Comparison of ENCODE assay signal across 8 cellular contexts in the genomic region with DNA sequence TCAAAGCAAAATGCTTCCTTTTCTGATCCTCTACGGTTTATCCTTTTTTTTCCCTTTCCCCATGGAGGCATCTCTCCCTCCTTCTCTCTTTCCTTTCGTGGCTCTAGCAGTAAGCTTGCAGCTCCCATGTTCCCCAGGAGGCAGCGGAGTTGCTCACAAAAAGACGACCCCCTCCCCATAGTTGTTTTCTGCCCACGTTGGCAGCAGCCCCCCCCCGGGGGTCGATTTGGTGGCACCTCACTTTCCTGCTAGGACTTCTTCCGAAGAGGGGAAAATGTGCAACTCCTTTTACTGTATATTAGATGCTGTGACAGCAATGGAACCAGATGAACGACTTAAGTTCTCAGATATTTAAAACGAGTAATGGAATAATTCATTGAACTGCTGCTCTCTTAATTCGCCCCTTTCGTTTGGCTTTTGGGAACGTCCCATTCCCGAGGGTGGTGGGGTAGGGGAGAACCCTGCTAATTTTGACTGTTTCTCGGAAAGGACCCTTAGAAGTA. TPM values are rescaled to one million over a fixed set of nuclear protein-coding genes. Genes with fewer than 3 reads are reported as not detected.
DNase-seq lines count a peak whose midpoint lies in the region; ATAC-seq, FAIRE-seq and TF ChIP-seq lines count a peak whose summit lies in the region.

No MANE protein-coding gene starts in this region.

- peak overlapping the region; percentile 97 to 99 for H3K27ac ChIP-seq in right atrium auricular region
- peak overlapping the region; percentile 99 for H3K27ac ChIP-seq in rectal smooth muscle tissue (ENCODE audit: low read depth, low read length)

- peaks cover 3% of the 10 kb centered on the region for H3K9me3 Mint-ChIP-seq in activated naive CD8-positive, alpha-beta T cell treated with anti-CD3 and anti-CD28 coated beads, Interleukin-2, amount 50 U/mL, for 24 hours

- FAIRE-seq in GM12891 (lab: Jason Lieb, UNC), result no peak

- peak overlapping the region; percentile 12 for H3K9ac ChIP-seq in rectal smooth muscle tissue (ENCODE audit: low read length)

- H3K27ac Mint-ChIP-seq in activated naive CD8-positive, alpha-beta T cell treated with anti-CD3 and anti-CD28 coated beads, Interleukin-2, amount 50 U/mL, for 24 hours, result peak overlapping the region; percentile 87

- peak; percentile 8 for ATAC-seq in GM21447 (IDR thresholded peaks at IDR 0.05; ENCODE audit: unreplicated experiment)
- ATAC-seq in activated naive CD8-positive, alpha-beta T cell treated with anti-CD3 and anti-CD28 coated beads, Interleukin-2, amount 50 U/mL, for 24 hours, result no peak

- DNase-seq in COR-L47 (lab: John Stamatoyannopoulos, UW), result peak; percentile 6
- DNase-seq in NB4 (ENCODE audit: low read depth), result no peak
- peak; percentile 13 for DNase-seq in activated naive CD8-positive, alpha-beta T cell treated with anti-CD3 and anti-CD28 coated beads, Interleukin-2, amount 50 U/mL, for 24 hours
- no peak for DNase-seq in right atrium auricular region (ENCODE audit: low spot score)
- no peak for DNase-seq in NCI-H226
- DNase-seq in GM12891 (ENCODE audit: insufficient read length, low spot score), result no peak

- H3K4me1 ChIP-seq in right atrium auricular region, result peaks cover 0 to 38% of the 10 kb centered on the region in 2 donors
- peaks cover 4% of the 10 kb centered on the region for H3K4me1 ChIP-seq in rectal smooth muscle tissue (ENCODE audit: control insufficient read depth, insufficient read depth, low read length)

- H3K4me3 Mint-ChIP-seq in activated naive CD8-positive, alpha-beta T cell treated with anti-CD3 and anti-CD28 coated beads, Interleukin-2, amount 50 U/mL, for 24 hours, result peak overlapping the region; percentile 90

- TF ChIP-seq CTCF in NB4 (IDR thresholded peaks at IDR 0.05; ENCODE audit: low read depth, low read length) (no peak), right atrium auricular region (IDR thresholded peaks at IDR 0.05) (no peak)

- H3K36me3 Mint-ChIP-seq in activated naive CD8-positive, alpha-beta T cell treated with anti-CD3 and anti-CD28 coated beads, Interleukin-2, amount 50 U/mL, for 24 hours (ENCODE audit: low read depth), result peaks cover 11% of the 10 kb centered on the region

- H3K27me3 Mint-ChIP-seq in activated naive CD8-positive, alpha-beta T cell treated with anti-CD3 and anti-CD28 coated beads, Interleukin-2, amount 50 U/mL, for 24 hours, result peaks cover 9% of the 10 kb centered on the region

- H3K4me3 ChIP-seq in NB4 (ENCODE audit: low read depth, low read length), result peak overlapping the region; percentile 88
- H3K4me3 ChIP-seq in right atrium auricular region, result peak overlapping the region; percentile 71 to 90
- H3K4me3 ChIP-seq in rectal smooth muscle tissue (ENCODE audit: low read length), result peak overlapping the region; percentile 84

- H3K27me3 ChIP-seq in right atrium auricular region (no peaks in the 10 kb centered on the region), rectal smooth muscle tissue (ENCODE audit: control insufficient read depth, insufficient read depth, low read length) (no peaks in the 10 kb centered on the region)

- peaks cover 48% of the 10 kb centered on the region for H3K4me1 Mint-ChIP-seq in activated naive CD8-positive, alpha-beta T cell treated with anti-CD3 and anti-CD28 coated beads, Interleukin-2, amount 50 U/mL, for 24 hours

- no peak for TF ChIP-seq POLR2A in NB4 (IDR thresholded peaks at IDR 0.05; ENCODE audit: extremely low read depth, insufficient read length)
- TF ChIP-seq POLR2A in GM12891 (IDR thresholded peaks at IDR 0.05; ENCODE audit: low read depth, low read length), result no peak

- H3K36me3 ChIP-seq in right atrium auricular region (no peaks in the 10 kb centered on the region), rectal smooth muscle tissue (ENCODE audit: control insufficient read depth, insufficient read depth, low read length) (no peaks in the 10 kb centered on the region)

- no peaks in the 10 kb centered on the region for H3K9me3 ChIP-seq in right atrium auricular region

TF ChIP-seq in GM12891, 5 proteins besides CTCF, POLR2A, EP300 and RAD21:
- no peak for TF ChIP-seq TAF1 (IDR thresholded peaks at IDR 0.05; ENCODE audit: low read depth, low read length)
- TF ChIP-seq SPI1 (IDR thresholded peaks at IDR 0.05; ENCODE audit: low read depth, low read length), result no peak
- TF ChIP-seq POLR2AphosphoS5 (IDR thresholded peaks at IDR 0.05; ENCODE audit: low read depth, low read length), result no peak
- TF ChIP-seq PAX5 (IDR thresholded peaks at IDR 0.05; ENCODE audit: insufficient read depth, low read length, severe bottlenecking), result no peak
- TF ChIP-seq POU2F2 (IDR thresholded peaks at IDR 0.05; ENCODE audit: low read depth, low read length), result no peak

RNA-seq across cellular contexts. Expression of a gene that starts 0.8 kb away (rescaled TPM):
- 100 to 1,000 TPM; 127 to 148 TPM for total RNA-seq in right atrium auricular region
- 72.0 TPM for polyA plus RNA-seq in GM12891 (2012; ENCODE audit: low read depth, missing spikeins)

Comparison
In these comparisons a context has a peak if more than half of its experiments do, and no peak if none do; other contexts are left out.
1. DNase-seq: peak in COR-L47 (single experiment) and activated naive CD8-positive, alpha-beta T cell treated with anti-CD3 and anti-CD28 coated beads, Interleukin-2, amount 50 U/mL, for 24 hours (single experiment); none in NB4 (single experiment), right atrium auricular region (single experiment), NCI-H226 (single experiment) and GM12891 (single experiment).
2. Peak in every context shown above with its lines, with median percentiles within 50 percentile points of each other: H3K4me3 ChIP-seq.